In the genomic region with DNA sequence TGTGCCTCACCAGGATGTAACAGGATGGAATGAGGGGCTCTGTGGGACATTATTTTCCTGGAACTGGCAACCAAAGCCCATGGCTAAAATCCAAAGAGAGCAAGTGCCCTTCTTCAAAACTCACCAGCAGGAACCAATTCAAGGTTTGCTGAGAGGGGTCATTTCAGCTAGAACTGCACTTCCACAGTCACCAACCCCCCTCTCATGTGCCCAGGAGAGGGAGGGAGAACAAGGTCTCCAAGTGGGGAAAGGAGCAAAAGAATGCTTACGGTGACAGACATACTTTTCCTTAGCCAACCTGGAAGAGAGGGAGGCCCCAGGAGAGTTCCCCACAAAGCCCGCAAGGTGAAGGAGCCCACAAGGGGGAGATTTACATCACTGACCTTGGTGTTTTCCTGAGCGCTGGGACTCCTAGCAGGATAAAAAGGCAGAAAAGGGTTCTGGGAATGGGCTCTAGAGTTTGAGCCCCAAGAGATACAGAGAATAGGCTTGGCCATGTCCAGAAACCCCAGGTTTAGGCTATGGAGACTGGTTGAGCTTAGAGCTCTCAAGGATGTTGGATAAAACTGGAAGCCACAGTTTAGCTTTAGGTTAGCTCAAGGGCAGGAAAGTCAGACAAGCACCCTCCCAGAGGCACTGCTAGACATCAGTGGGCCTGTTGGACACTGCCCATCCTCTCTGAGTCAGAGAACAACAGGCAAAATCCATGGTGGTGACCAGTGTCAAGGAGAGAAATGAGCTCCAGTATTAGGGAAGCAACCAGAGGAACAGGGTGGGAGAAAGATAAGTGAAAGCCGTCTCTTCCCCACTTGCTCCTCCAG, we compare ENCODE assay signal across 20 cellular contexts.
A peak's percentile ranks its signal among the peaks of the same experiment; 100 is the strongest.
DNase-seq lines count a peak whose midpoint lies in the region; ATAC-seq, FAIRE-seq and TF ChIP-seq lines count a peak whose summit lies in the region.
"Had no signal": no experiment of that assay in that cellular context is flagged by ENCODE, and none has a peak within 500 bp of the region (broad histone marks: within the 10 kb centered on the region; RNA-seq: fewer than 3 reads in every experiment).

No MANE protein-coding gene starts in this region.

- no peak overlapping the region for H2AFZ ChIP-seq in hepatocyte

- H3K27ac ChIP-seq in breast epithelium (peak overlapping the region; percentile 76 to 87), hepatocyte (peak overlapping the region; percentile 5)

- H3K4me1 ChIP-seq in breast epithelium: no peaks in the 10 kb centered on the region
- H3K4me1 ChIP-seq in hepatocyte (ENCODE audit: insufficient read depth): no peaks in the 10 kb centered on the region
- peaks cover 35% of the 10 kb centered on the region for H3K4me1 ChIP-seq in skeletal muscle satellite cell (ENCODE audit: control insufficient read depth, insufficient read depth, low read length)

- no peaks in the 10 kb centered on the region for H3K79me2 ChIP-seq in hepatocyte

- DNase-seq in GM03348 (ENCODE audit: low spot score) (peak; percentile 47), breast epithelium (ENCODE audit: low spot score in 2 of 2) (no peak), hepatocyte (ENCODE audit: low spot score) (no peak), GM12892 (ENCODE audit: insufficient read length) (no peak), ureter (ENCODE audit: low spot score) (no peak), NCI-H446 treated with DMSO at 0.1 percent for 48 hours (lab: John Stamatoyannopoulos, UW) (no peak)
- DNase-seq: activated effector memory CD4-positive, alpha-beta T cell treated with Interleukin-2 at 50 U/mL for 16 hours; CD8-positive, alpha-beta memory T cell; MV-4-11; naive B cell; NCI-H2107; NCI-H748 treated with DMSO at 0.1 percent for 48 hours; stimulated activated CD8-positive, alpha-beta memory T cell treated with anti-CD3 and anti-CD28 coated beads, Interleukin-4, amount 100 ng/mL, for 48 hours; T-helper 1 cell had no signal

- H3K27me3 ChIP-seq in breast epithelium (no peaks in the 10 kb centered on the region), hepatocyte (no peaks in the 10 kb centered on the region), skeletal muscle satellite cell (ENCODE audit: control insufficient read depth, insufficient read depth, low read length) (no peaks in the 10 kb centered on the region)

- peak overlapping the region; percentile 39 for H3K9ac ChIP-seq in skeletal muscle satellite cell (ENCODE audit: low read depth, low read length)

- ATAC-seq in HG03135 (IDR thresholded peaks at IDR 0.05; ENCODE audit: unreplicated experiment): no peak
- ATAC-seq: GM12878 had no signal

- H3K9me3 ChIP-seq in breast epithelium (peaks cover 0 to under 1% of the 10 kb centered on the region in 2 donors), hepatocyte (ENCODE audit: low read depth) (no peaks in the 10 kb centered on the region), skeletal muscle satellite cell (replicated peaks; ENCODE audit: low read length) (no peaks in the 10 kb centered on the region)
- H3K9me3 ChIP-seq: HAP-1 had no signal

- WGBS in hepatocyte (ENCODE audit: low lambda C conversion rate, missing lambda C conversion rate): 88% methylated on average over 4 of the region's 4 CpGs

- TF ChIP-seq POLR2A in breast epithelium (IDR thresholded peaks at IDR 0.05) (no peak), GM12892 (IDR thresholded peaks at IDR 0.05; ENCODE audit: low read depth, low read length) (no peak)

- H3K36me3 ChIP-seq in breast epithelium (no peaks in the 10 kb centered on the region), hepatocyte (replicated peaks; ENCODE audit: insufficient read depth, low read depth) (no peaks in the 10 kb centered on the region), skeletal muscle satellite cell (ENCODE audit: insufficient read depth, low read length) (no peaks in the 10 kb centered on the region)
- H3K36me3 ChIP-seq: HAP-1 had no signal

- intact Hi-C loops in breast epithelium (cut with DNase I; ENCODE audit: low total_unique reads): no loop called here

- H3K4me3 ChIP-seq in breast epithelium (no peak overlapping the region), hepatocyte (no peak overlapping the region), skeletal muscle satellite cell (ENCODE audit: low read length) (no peak overlapping the region)
- H3K4me3 ChIP-seq: coronary artery, GM12878, HAP-1 had no signal

- no peak for TF ChIP-seq CTCF in breast epithelium (IDR thresholded peaks at IDR 0.05)
- no peak for TF ChIP-seq CTCF in hepatocyte (IDR thresholded peaks at IDR 0.05; ENCODE audit: poor library complexity)

- no peak for FAIRE-seq in GM12892 (lab: Jason Lieb, UNC)
- FAIRE-seq: GM12878, RCC 7860 had no signal

- no peak overlapping the region for H3K4me2 ChIP-seq in hepatocyte
- H3K4me2 ChIP-seq in skeletal muscle satellite cell (ENCODE audit: low read length): peak overlapping the region; percentile 69

- H4K20me1 ChIP-seq in hepatocyte (ENCODE audit: insufficient read depth, poor library complexity, severe bottlenecking): no peaks in the 10 kb centered on the region

- no peaks in the 10 kb centered on the region for H3K9me2 ChIP-seq in hepatocyte (replicated peaks; ENCODE audit: insufficient read depth)
